Comparison of ENCODE assay signal across 21 cellular contexts in genomic region chr1:212309967-212310366, GRCh38. TPM values are rescaled to one million over a fixed set of nuclear protein-coding genes. Genes with fewer than 3 reads are reported as not detected.
DNase-seq lines count a peak whose midpoint lies in the region; ATAC-seq and TF ChIP-seq lines count a peak whose summit lies in the region.
"Had no signal": no experiment of that assay in that cellular context is flagged by ENCODE, and none has a peak within 500 bp of the region (broad histone marks: within the 10 kb centered on the region; RNA-seq: fewer than 3 reads in every experiment).

No MANE protein-coding gene starts in this region.

- H4K8ac ChIP-seq in mesendoderm (ENCODE audit: low read depth, low read length): no peak overlapping the region

- no peak overlapping the region for H2BK5ac ChIP-seq in mesendoderm (ENCODE audit: low read length)

- peaks cover 4% of the 10 kb centered on the region for H3K79me2 ChIP-seq in mesendoderm (ENCODE audit: control insufficient read depth, insufficient read depth, low read length)

- no peak overlapping the region for H2BK120ac ChIP-seq in mesendoderm (ENCODE audit: low read depth, low read length)

- no peak overlapping the region for H4K5ac ChIP-seq in mesendoderm (ENCODE audit: low read length)

- H3K79me1 ChIP-seq in mesendoderm (ENCODE audit: low read length): peaks cover 4% of the 10 kb centered on the region

- peak overlapping the region; percentile 60 for H3K27ac ChIP-seq in mesendoderm (ENCODE audit: low read depth, low read length)
- peak overlapping the region; percentile 10 for H3K27ac ChIP-seq in substantia nigra (ENCODE audit: low read depth, low read length, poor library complexity, severe bottlenecking)
- H3K27ac ChIP-seq: foreskin keratinocyte, PC-9, SK-N-MC, upper lobe of right lung had no signal

- no peak overlapping the region for H3K18ac ChIP-seq in mesendoderm (ENCODE audit: low read length)

- no peaks in the 10 kb centered on the region for H3K27me3 Mint-ChIP-seq in activated naive CD4-positive, alpha-beta T cell treated with anti-CD3 and anti-CD28 coated beads, Interleukin-2, amount 50 U/mL, for 24 hours
- no peaks in the 10 kb centered on the region for H3K27me3 Mint-ChIP-seq in activated naive CD4-positive, alpha-beta T cell treated with anti-CD3 and anti-CD28 coated beads, Interleukin-2, amount 10 ng/mL, durations not matched to agents 7 days and 5 days
- no peaks in the 10 kb centered on the region for H3K27me3 Mint-ChIP-seq in activated B cell treated with CpG ODN at 0.5 μM for 24 hours

- intact Hi-C loops in activated B cell treated with CpG ODN at 0.5 μM for 24 hours (cut with micrococcal nuclease): no loop called here

- no peak overlapping the region for H3K4me3 Mint-ChIP-seq in activated naive CD4-positive, alpha-beta T cell treated with anti-CD3 and anti-CD28 coated beads, Interleukin-2, amount 50 U/mL, for 24 hours
- H3K4me3 Mint-ChIP-seq in activated naive CD4-positive, alpha-beta T cell treated with anti-CD3 and anti-CD28 coated beads, Interleukin-2, amount 10 ng/mL, durations not matched to agents 7 days and 5 days: no peak overlapping the region
- H3K4me3 Mint-ChIP-seq in activated B cell treated with CpG ODN at 0.5 μM for 24 hours: no peak overlapping the region

- no peaks in the 10 kb centered on the region for H3K36me3 ChIP-seq in mesendoderm (ENCODE audit: control insufficient read depth, insufficient read depth, low read length)

- H3K4me1 ChIP-seq in mesendoderm (ENCODE audit: control insufficient read depth, low read depth, low read length): peaks cover 7% of the 10 kb centered on the region
- H3K4me1 ChIP-seq: upper lobe of right lung had no signal

- no peak overlapping the region for H2BK15ac ChIP-seq in mesendoderm (replicated peaks; ENCODE audit: low read depth)

- no peak overlapping the region for H3K9ac ChIP-seq in mesendoderm (ENCODE audit: low read length)

- no peak overlapping the region for H3K4ac ChIP-seq in mesendoderm (ENCODE audit: low read depth, low read length)

- peaks cover 67% of the 10 kb centered on the region for H3K4me1 Mint-ChIP-seq in activated naive CD4-positive, alpha-beta T cell treated with anti-CD3 and anti-CD28 coated beads, Interleukin-2, amount 50 U/mL, for 24 hours
- peaks cover 9% of the 10 kb centered on the region for H3K4me1 Mint-ChIP-seq in activated naive CD4-positive, alpha-beta T cell treated with anti-CD3 and anti-CD28 coated beads, Interleukin-2, amount 10 ng/mL, durations not matched to agents 7 days and 5 days
- peaks cover 42% of the 10 kb centered on the region for H3K4me1 Mint-ChIP-seq in activated B cell treated with CpG ODN at 0.5 μM for 24 hours

- no peak overlapping the region for H3K4me3 ChIP-seq in mesendoderm (ENCODE audit: low read length)
- H3K4me3 ChIP-seq: PC-9, SK-N-MC, upper lobe of right lung had no signal

- peaks cover 5% of the 10 kb centered on the region for H3K9me3 Mint-ChIP-seq in activated naive CD4-positive, alpha-beta T cell treated with anti-CD3 and anti-CD28 coated beads, Interleukin-2, amount 50 U/mL, for 24 hours
- peaks cover 1% of the 10 kb centered on the region for H3K9me3 Mint-ChIP-seq in activated naive CD4-positive, alpha-beta T cell treated with anti-CD3 and anti-CD28 coated beads, Interleukin-2, amount 10 ng/mL, durations not matched to agents 7 days and 5 days
- H3K9me3 Mint-ChIP-seq in activated B cell treated with CpG ODN at 0.5 μM for 24 hours: peaks cover 3% of the 10 kb centered on the region

- no peaks in the 10 kb centered on the region for H3K27me3 ChIP-seq in mesendoderm (ENCODE audit: insufficient read depth, low read length, poor library complexity)
- H3K27me3 ChIP-seq: foreskin keratinocyte, upper lobe of right lung had no signal

- ATAC-seq in activated B cell treated with CpG ODN at 0.5 μM for 24 hours (ENCODE audit: low read depth): no peak
- ATAC-seq in GM18870 (IDR thresholded peaks at IDR 0.05; ENCODE audit: unreplicated experiment): no peak
- ATAC-seq: foreskin keratinocyte, left cardiac atrium, upper lobe of right lung had no signal

- no peak overlapping the region for H2AK5ac ChIP-seq in mesendoderm (ENCODE audit: low read length)

- no peak for DNase-seq in activated naive CD4-positive, alpha-beta T cell treated with anti-CD3 and anti-CD28 coated beads, Interleukin-2, amount 10 ng/mL, durations not matched to agents 7 days and 5 days
- DNase-seq in activated B cell treated with CpG ODN at 0.5 μM for 24 hours (no peak), mesendoderm (peak; percentile 83), substantia nigra (lab: John Stamatoyannopoulos, UW) (no peak), DMS114 treated with DMSO at 0.1 percent for 48 hours (lab: John Stamatoyannopoulos, UW; ENCODE audit: unreplicated experiment) (no peak), RPMI8226 (no peak)
- DNase-seq: activated CD4-positive, CD25-positive, alpha-beta regulatory T cell treated with anti-CD3 and anti-CD28 coated beads, Interleukin-2, amount 50 U/mL, for 72 hours; activated gamma-delta T cell treated with Interleukin-2 at 50 U/mL for 16 hours; cerebellar nuclear complex; foreskin keratinocyte; left cardiac atrium; NCI-H2029 treated with DMSO at 0.1 percent for 48 hours; NCI-H510A; PC-9; stimulated activated CD4-positive, alpha-beta T cell treated with anti-CD3 and anti-CD28 coated beads, Interleukin-12 subunit alpha, Interleukin-12 subunit beta, amount 100 ng/mL, for 4 hours; stimulated activated naive CD4-positive, alpha-beta T cell treated with Interleukin-2 at 50 U/mL for 16 hours; T-helper 9 cell; upper lobe of right lung had no signal

- H3K23ac ChIP-seq in mesendoderm (ENCODE audit: low read length): no peak overlapping the region

- H3K4me2 ChIP-seq in mesendoderm (ENCODE audit: low read length): no peak overlapping the region
- H3K4me2 ChIP-seq: PC-9 had no signal

- CTCF ChIA-PET in activated naive CD4-positive, alpha-beta T cell treated with anti-CD3 and anti-CD28 coated beads, Interleukin-2, amount 10 ng/mL, durations not matched to agents 7 days and 5 days (lab: Charles Lee): interaction anchor here (1.3 kb wide), 2 partner anchors 17 to 275 kb away, joined by 3 to 4 read pairs; partner anchors contain the start of genes DTL and INTS7
- CTCF ChIA-PET in activated B cell treated with CpG ODN at 0.5 μM for 24 hours (lab: Charles Lee): interaction anchor here (1.1 to 1.2 kb wide), 2 partner anchors 18 to 146 kb away, joined by 3 to 4 read pairs; no protein-coding TSS in a partner anchor

- peaks cover 28% of the 10 kb centered on the region for H3K36me3 Mint-ChIP-seq in activated naive CD4-positive, alpha-beta T cell treated with anti-CD3 and anti-CD28 coated beads, Interleukin-2, amount 50 U/mL, for 24 hours
- peaks cover 45% of the 10 kb centered on the region for H3K36me3 Mint-ChIP-seq in activated naive CD4-positive, alpha-beta T cell treated with anti-CD3 and anti-CD28 coated beads, Interleukin-2, amount 10 ng/mL, durations not matched to agents 7 days and 5 days
- H3K36me3 Mint-ChIP-seq in activated B cell treated with CpG ODN at 0.5 μM for 24 hours (ENCODE audit: low read depth): peaks cover 47% of the 10 kb centered on the region

- no peak overlapping the region for H3K56ac ChIP-seq in mesendoderm (ENCODE audit: low read length)

- peak overlapping the region; percentile 46 for H3K27ac Mint-ChIP-seq in activated naive CD4-positive, alpha-beta T cell treated with anti-CD3 and anti-CD28 coated beads, Interleukin-2, amount 50 U/mL, for 24 hours
- H3K27ac Mint-ChIP-seq in activated naive CD4-positive, alpha-beta T cell treated with anti-CD3 and anti-CD28 coated beads, Interleukin-2, amount 10 ng/mL, durations not matched to agents 7 days and 5 days: no peak overlapping the region
- peak overlapping the region; percentile 30 for H3K27ac Mint-ChIP-seq in activated B cell treated with CpG ODN at 0.5 μM for 24 hours

- POLR2A ChIA-PET in activated B cell treated with CpG ODN at 0.5 μM for 24 hours (lab: Charles Lee): no interaction called here

- TF ChIP-seq CTCF in activated B cell treated with CpG ODN at 0.5 μM for 24 hours (IDR thresholded peaks at IDR 0.05): no peak

RNA-seq across cellular contexts. Expression of gene PPP2R5A, which starts 24.8 kb away (rescaled TPM):
- total RNA-seq in activated B cell treated with CpG ODN at 0.5 μM for 24 hours: 27.9 and 31.6 TPM in 2 replicates
- 23.7 TPM for polyA plus RNA-seq in mesendoderm (2013, experiment 1 of 2)
- 23.2 TPM for polyA plus RNA-seq in mesendoderm (2013, experiment 2 of 2)
